ENCODE assay signal across 35 cellular contexts in genomic region chr20:39451386-39451785, GRCh38.
"Had no signal": no experiment of that assay in that cellular context is flagged by ENCODE, and none has a peak within 500 bp of the region (broad histone marks: within the 10 kb centered on the region; RNA-seq: fewer than 3 reads in every experiment).

No MANE protein-coding gene starts in this region.

- H3K27me3 ChIP-seq: adrenal gland, body of pancreas, breast epithelium, cardiac muscle cell, colonic mucosa had no signal

- H3K4me1 ChIP-seq: adrenal gland, body of pancreas, breast epithelium, colonic mucosa had no signal

- H3K36me3 Mint-ChIP-seq: activated CD4-positive, alpha-beta memory T cell treated with anti-CD3 and anti-CD28 coated beads for 36 hours; activated CD8-positive, alpha-beta memory T cell treated with anti-CD3 and anti-CD28 coated beads, Interleukin-2, amount 10 ng/mL, durations not matched to agents 7 days and 5 days; activated naive CD4-positive, alpha-beta T cell treated with anti-CD3 and anti-CD28 coated beads, Interleukin-2, amount 50 U/mL, for 24 hours; activated naive CD8-positive, alpha-beta T cell treated with anti-CD3 and anti-CD28 coated beads for 36 hours had no signal

- H3K9me3 Mint-ChIP-seq: activated CD4-positive, alpha-beta memory T cell treated with anti-CD3 and anti-CD28 coated beads for 36 hours; activated CD4-positive, alpha-beta T cell treated with anti-CD3 and anti-CD28 coated beads, Interleukin-2, amount 10 ng/mL, durations not matched to agents 24 days and 14 days; activated naive CD4-positive, alpha-beta T cell treated with anti-CD3 and anti-CD28 coated beads for 36 hours; activated naive CD4-positive, alpha-beta T cell treated with anti-CD3 and anti-CD28 coated beads, Interleukin-2, amount 50 U/mL, for 24 hours; activated naive CD8-positive, alpha-beta T cell treated with anti-CD3 and anti-CD28 coated beads for 36 hours; activated naive CD8-positive, alpha-beta T cell treated with anti-CD3 and anti-CD28 coated beads, Interleukin-2, amount 50 U/mL, for 24 hours; activated T-helper 1 cell treated with anti-CD3 and anti-CD28 coated beads, Interleukin-12 subunit alpha, Interleukin-12 subunit beta, Interleukin-2, Interleukin-4 antibody, amounts not matched to agents 30 ng/mL and 10 ng/mL and 1 ng/mL, durations not matched to agents 14 hours and 24 hours and 36 hours; activated T-helper 2 cell treated with anti-CD3 and anti-CD28 coated beads, Interferon-gamma antibody, Interleukin-2, Interleukin-4, amounts not matched to agents 10 μg/mL and 5 μg/mL and 100 μg/mL, durations not matched to agents 14 hours and 24 hours and 36 hours; endodermal cell; T-helper 2 cell treated with Interferon-gamma antibody and Interleukin-4, amounts not matched to agents 5 μg/mL and 100 μg/mL, for 36 hours had no signal

- H3K27me3 Mint-ChIP-seq: activated CD4-positive, alpha-beta memory T cell treated with anti-CD3 and anti-CD28 coated beads for 36 hours; activated CD4-positive, alpha-beta T cell treated with anti-CD3 and anti-CD28 coated beads, Interleukin-2, amount 10 ng/mL, durations not matched to agents 24 days and 14 days; activated CD8-positive, alpha-beta memory T cell treated with anti-CD3 and anti-CD28 coated beads, Interleukin-2, amount 10 ng/mL, durations not matched to agents 7 days and 5 days; activated naive CD4-positive, alpha-beta T cell treated with anti-CD3 and anti-CD28 coated beads, Interleukin-2, amount 50 U/mL, for 24 hours had no signal

- H3K4me3 ChIP-seq: adrenal gland, body of pancreas, breast epithelium, cardiac muscle cell, colonic mucosa had no signal

- H3K36me3 ChIP-seq: adrenal gland, breast epithelium, cardiac muscle cell, colonic mucosa had no signal

- ATAC-seq: activated CD4-positive, alpha-beta T cell treated with anti-CD3 and anti-CD28 coated beads for 36 hours; activated CD8-positive, alpha-beta memory T cell treated with anti-CD3 and anti-CD28 coated beads, Interleukin-2, amount 10 ng/mL, durations not matched to agents 7 days and 5 days; activated CD8-positive, alpha-beta T cell treated with anti-CD3 and anti-CD28 coated beads, Interleukin-2, amount 10 ng/mL, durations not matched to agents 7 days and 5 days; activated naive CD8-positive, alpha-beta T cell treated with anti-CD3 and anti-CD28 coated beads, Interleukin-2, amount 50 U/mL, for 24 hours; body of pancreas; esophagus mucosa; T-helper 17 cell had no signal

- H3K27ac ChIP-seq: adrenal gland, body of pancreas, breast epithelium, cardiac muscle cell, colonic mucosa had no signal

- H3K27ac Mint-ChIP-seq: activated CD4-positive, alpha-beta memory T cell treated with anti-CD3 and anti-CD28 coated beads for 36 hours; activated CD4-positive, alpha-beta T cell treated with anti-CD3 and anti-CD28 coated beads for 36 hours; activated CD4-positive, alpha-beta T cell treated with anti-CD3 and anti-CD28 coated beads, Interleukin-2, amount 10 ng/mL, durations not matched to agents 24 days and 14 days; activated CD8-positive, alpha-beta memory T cell treated with anti-CD3 and anti-CD28 coated beads, Interleukin-2, amount 10 ng/mL, durations not matched to agents 7 days and 5 days; activated CD8-positive, alpha-beta T cell treated with anti-CD3 and anti-CD28 coated beads, Interleukin-2, amount 10 ng/mL, durations not matched to agents 7 days and 5 days; activated naive CD4-positive, alpha-beta T cell treated with anti-CD3 and anti-CD28 coated beads for 36 hours; activated naive CD4-positive, alpha-beta T cell treated with anti-CD3 and anti-CD28 coated beads, Interleukin-2, amount 50 U/mL, for 24 hours; activated naive CD8-positive, alpha-beta T cell treated with anti-CD3 and anti-CD28 coated beads for 36 hours; activated naive CD8-positive, alpha-beta T cell treated with anti-CD3 and anti-CD28 coated beads, Interleukin-2, amount 50 U/mL, for 24 hours; activated T-helper 1 cell treated with anti-CD3 and anti-CD28 coated beads, Interleukin-12 subunit alpha, Interleukin-12 subunit beta, Interleukin-2, Interleukin-4 antibody, amounts not matched to agents 30 ng/mL and 10 ng/mL and 1 ng/mL, durations not matched to agents 14 hours and 24 hours and 36 hours; activated T-helper 2 cell treated with anti-CD3 and anti-CD28 coated beads, Interferon-gamma antibody, Interleukin-2, Interleukin-4, amounts not matched to agents 10 μg/mL and 5 μg/mL and 100 μg/mL, durations not matched to agents 14 hours and 24 hours and 36 hours; endodermal cell; T-helper 17 cell; T-helper 2 cell treated with Interferon-gamma antibody and Interleukin-4, amounts not matched to agents 5 μg/mL and 100 μg/mL, for 36 hours had no signal

- H3K4me3 Mint-ChIP-seq: activated CD4-positive, alpha-beta memory T cell treated with anti-CD3 and anti-CD28 coated beads for 36 hours; activated CD4-positive, alpha-beta T cell treated with anti-CD3 and anti-CD28 coated beads for 36 hours; activated CD4-positive, alpha-beta T cell treated with anti-CD3 and anti-CD28 coated beads, Interleukin-2, amount 10 ng/mL, durations not matched to agents 24 days and 14 days; activated CD8-positive, alpha-beta memory T cell treated with anti-CD3 and anti-CD28 coated beads, Interleukin-2, amount 10 ng/mL, durations not matched to agents 7 days and 5 days; activated CD8-positive, alpha-beta T cell treated with anti-CD3 and anti-CD28 coated beads, Interleukin-2, amount 10 ng/mL, durations not matched to agents 7 days and 5 days; activated naive CD4-positive, alpha-beta T cell treated with anti-CD3 and anti-CD28 coated beads for 36 hours; activated naive CD4-positive, alpha-beta T cell treated with anti-CD3 and anti-CD28 coated beads, Interleukin-2, amount 50 U/mL, for 24 hours; activated naive CD8-positive, alpha-beta T cell treated with anti-CD3 and anti-CD28 coated beads for 36 hours; activated naive CD8-positive, alpha-beta T cell treated with anti-CD3 and anti-CD28 coated beads, Interleukin-2, amount 50 U/mL, for 24 hours; activated T-helper 1 cell treated with anti-CD3 and anti-CD28 coated beads, Interleukin-12 subunit alpha, Interleukin-12 subunit beta, Interleukin-2, Interleukin-4 antibody, amounts not matched to agents 30 ng/mL and 10 ng/mL and 1 ng/mL, durations not matched to agents 14 hours and 24 hours and 36 hours; endodermal cell; T-helper 17 cell; T-helper 2 cell treated with Interferon-gamma antibody and Interleukin-4, amounts not matched to agents 5 μg/mL and 100 μg/mL, for 36 hours had no signal

- H3K4me1 Mint-ChIP-seq: activated CD4-positive, alpha-beta T cell treated with anti-CD3 and anti-CD28 coated beads for 36 hours; activated CD4-positive, alpha-beta T cell treated with anti-CD3 and anti-CD28 coated beads, Interleukin-2, amount 10 ng/mL, durations not matched to agents 24 days and 14 days; activated CD8-positive, alpha-beta memory T cell treated with anti-CD3 and anti-CD28 coated beads, Interleukin-2, amount 10 ng/mL, durations not matched to agents 7 days and 5 days; activated naive CD4-positive, alpha-beta T cell treated with anti-CD3 and anti-CD28 coated beads, Interleukin-2, amount 50 U/mL, for 24 hours; activated naive CD8-positive, alpha-beta T cell treated with anti-CD3 and anti-CD28 coated beads for 36 hours; activated naive CD8-positive, alpha-beta T cell treated with anti-CD3 and anti-CD28 coated beads, Interleukin-2, amount 50 U/mL, for 24 hours; endodermal cell; T-helper 17 cell had no signal

- H3K9me3 ChIP-seq: adrenal gland, body of pancreas, breast epithelium, colonic mucosa had no signal

- DNase-seq: activated CD4-positive, alpha-beta memory T cell treated with anti-CD3 and anti-CD28 coated beads for 36 hours; activated CD4-positive, alpha-beta T cell treated with anti-CD3 and anti-CD28 coated beads for 36 hours; activated CD4-positive, alpha-beta T cell treated with anti-CD3 and anti-CD28 coated beads, Interleukin-2, amount 10 ng/mL, durations not matched to agents 24 days and 14 days; activated CD4-positive, CD25-positive, alpha-beta regulatory T cell; activated CD4-positive, CD25-positive, alpha-beta regulatory T cell treated with anti-CD3 and anti-CD28 coated beads, Interleukin-2, amount 50 U/mL, for 72 hours; activated CD8-positive, alpha-beta memory T cell treated with anti-CD3 and anti-CD28 coated beads, Interleukin-2, amount 10 ng/mL, durations not matched to agents 7 days and 5 days; activated CD8-positive, alpha-beta memory T cell treated with anti-CD3 and anti-CD28 coated beads, Interleukin-2, amount 50 U/mL, for 4 hours; activated CD8-positive, alpha-beta T cell treated with anti-CD3 and anti-CD28 coated beads, Interleukin-2, amount 10 ng/mL, durations not matched to agents 7 days and 5 days; activated effector memory CD4-positive, alpha-beta T cell treated with anti-CD3 and anti-CD28 coated beads, Interleukin-2, amount 50 U/mL, for 16 hours; activated naive CD4-positive, alpha-beta T cell treated with anti-CD3 and anti-CD28 coated beads for 36 hours; activated naive CD8-positive, alpha-beta T cell treated with anti-CD3 and anti-CD28 coated beads for 36 hours; activated naive CD8-positive, alpha-beta T cell treated with anti-CD3 and anti-CD28 coated beads, Interleukin-2, amount 50 U/mL, for 24 hours; activated T-cell treated with anti-CD3 and anti-CD28 coated beads, Interleukin-2, amount 50 U/mL, for 1 hour; activated T-cell treated with anti-CD3 and anti-CD28 coated beads, Interleukin-2, amount 50 U/mL, for 48 hours; adrenal gland; amygdala; aorta; body of pancreas; central memory CD4-positive, alpha-beta T cell; cerebellar nuclear complex; colonic mucosa; effector memory CD4-positive, alpha-beta T cell; endodermal cell; foreskin fibroblast; head of caudate nucleus; T-helper 1 cell; T-helper 17 cell; T1000 had no signal
